ENCODE assay signal across 8 cellular contexts in the genomic region with DNA sequence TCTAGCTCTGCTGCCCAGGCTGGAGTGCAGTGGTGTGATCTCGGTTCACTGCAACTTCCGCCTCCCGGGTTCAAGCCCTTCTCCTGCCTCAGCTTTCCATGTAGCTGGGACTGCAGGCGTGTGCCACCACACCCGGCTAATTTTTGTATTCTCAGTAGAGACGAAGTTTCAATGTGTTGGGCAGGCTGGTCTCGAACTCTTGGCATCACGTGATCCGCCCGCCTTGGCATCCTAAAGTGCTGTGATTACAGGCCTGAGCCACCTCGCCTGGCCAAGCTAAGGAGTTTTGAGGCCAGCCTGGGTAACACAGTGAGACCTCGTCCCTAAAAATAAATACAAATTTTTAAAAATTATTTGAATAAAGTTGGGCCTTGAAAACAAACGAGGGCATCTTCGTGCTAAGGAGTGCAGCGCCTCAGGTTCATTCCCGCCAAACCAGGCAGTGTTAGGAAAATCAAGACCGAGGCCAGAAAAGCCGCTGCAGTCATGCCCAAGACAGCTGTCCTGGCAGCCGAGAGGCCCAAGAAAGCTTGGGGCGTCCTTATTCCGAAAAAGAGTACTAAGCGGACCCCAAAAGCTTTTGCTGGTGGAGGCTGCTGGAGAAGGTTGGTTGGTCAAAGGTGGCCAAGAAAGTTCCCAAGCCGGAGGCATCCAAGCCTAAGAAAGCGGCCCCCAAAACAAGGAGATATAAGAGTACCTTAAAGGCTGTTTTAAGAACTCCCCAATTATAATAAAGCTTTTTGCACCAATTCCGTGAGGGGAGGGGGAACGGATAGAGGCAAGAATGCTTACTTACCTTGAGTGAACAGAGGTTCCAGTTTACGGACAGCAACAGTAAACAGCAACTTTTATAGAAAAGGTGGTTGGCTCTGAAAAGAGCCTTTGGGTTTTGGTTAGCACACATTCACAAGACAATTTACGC.
DNase-seq lines count a peak whose midpoint lies in the region; ATAC-seq and TF ChIP-seq lines count a peak whose summit lies in the region.

No MANE protein-coding gene starts in this region.

- no peak for TF ChIP-seq POLR2A in Peyer's patch (IDR thresholded peaks at IDR 0.05)

- H3K4me1 ChIP-seq in Peyer's patch (peaks cover 0 to 12% (median 0%) of the 10 kb centered on the region in 4 donors), mucosa of stomach (ENCODE audit: control insufficient read depth, insufficient read depth, low read length) (peaks cover 20% of the 10 kb centered on the region)

- no peaks in the 10 kb centered on the region for H3K27me3 Mint-ChIP-seq in chondrocyte (ENCODE audit: low read depth)

- H3K4me3 Mint-ChIP-seq in chondrocyte (ENCODE audit: unreplicated experiment) = peak overlapping the region; percentile 83

- H3K27me3 ChIP-seq in Peyer's patch (no peaks in the 10 kb centered on the region), mucosa of stomach (ENCODE audit: control insufficient read depth, insufficient read depth, low read length) (peaks cover 16% of the 10 kb centered on the region)

- H3K27ac Mint-ChIP-seq in chondrocyte (ENCODE audit: unreplicated experiment) = peak overlapping the region; percentile 96

- DNase-seq in SIG-M5 treated with dmso at 0.1 percent for 504 hours (lab: John Stamatoyannopoulos, UW; ENCODE audit: unreplicated experiment) (peak; percentile 60), SIG-M5 (lab: John Stamatoyannopoulos, UW) (no peak), Peyer's patch (peak in 2 of 3 donors; percentile 50 to 70), chondrocyte (ENCODE audit: low spot score) (no peak), NCI-H1436 (lab: John Stamatoyannopoulos, UW) (no peak)

- no peaks in the 10 kb centered on the region for H3K36me3 ChIP-seq in Peyer's patch
- H3K36me3 ChIP-seq in mucosa of stomach (ENCODE audit: control insufficient read depth, insufficient read depth, low read length) = no peaks in the 10 kb centered on the region

- peak overlapping the region; percentile 96 to 99 (median 97) for H3K27ac ChIP-seq in Peyer's patch

- TF ChIP-seq CTCF in Peyer's patch (IDR thresholded peaks at IDR 0.05) = no peak
- TF ChIP-seq CTCF in chondrocyte (IDR thresholded peaks at IDR 0.05) = no peak

- no peaks in the 10 kb centered on the region for H3K9me3 ChIP-seq in Peyer's patch
- H3K9me3 ChIP-seq in mucosa of stomach (ENCODE audit: control insufficient read depth, low read length) = no peaks in the 10 kb centered on the region

- no peaks in the 10 kb centered on the region for H3K9me3 Mint-ChIP-seq in chondrocyte (ENCODE audit: low read depth)

- no peaks in the 10 kb centered on the region for H3K36me3 Mint-ChIP-seq in chondrocyte (ENCODE audit: low read depth)

- peak overlapping the region; percentile 91 for H3K9ac ChIP-seq in mucosa of stomach (ENCODE audit: low read length)

- H3K4me1 Mint-ChIP-seq in chondrocyte (ENCODE audit: low read depth) = peaks cover 48% of the 10 kb centered on the region

- no peak for ATAC-seq in GM18867 (IDR thresholded peaks at IDR 0.05; ENCODE audit: unreplicated experiment)
- no peak for ATAC-seq in GM21447 (IDR thresholded peaks at IDR 0.05; ENCODE audit: unreplicated experiment)

- H3K4me3 ChIP-seq in Peyer's patch (peak overlapping the region; percentile 63 to 78 (median 70)), mucosa of stomach (ENCODE audit: low read length) (peak overlapping the region; percentile 51)

Comparison
In these comparisons a context has a peak if more than half of its experiments do, and no peak if none do; other contexts are left out.
1. DNase-seq: peak in SIG-M5 treated with dmso at 0.1 percent for 504 hours (single experiment) and Peyer's patch (2 of 3); none in SIG-M5 (single experiment), chondrocyte (single experiment) and NCI-H1436 (single experiment).